ENCODE assay signal across 16 cellular contexts in the genomic region with DNA sequence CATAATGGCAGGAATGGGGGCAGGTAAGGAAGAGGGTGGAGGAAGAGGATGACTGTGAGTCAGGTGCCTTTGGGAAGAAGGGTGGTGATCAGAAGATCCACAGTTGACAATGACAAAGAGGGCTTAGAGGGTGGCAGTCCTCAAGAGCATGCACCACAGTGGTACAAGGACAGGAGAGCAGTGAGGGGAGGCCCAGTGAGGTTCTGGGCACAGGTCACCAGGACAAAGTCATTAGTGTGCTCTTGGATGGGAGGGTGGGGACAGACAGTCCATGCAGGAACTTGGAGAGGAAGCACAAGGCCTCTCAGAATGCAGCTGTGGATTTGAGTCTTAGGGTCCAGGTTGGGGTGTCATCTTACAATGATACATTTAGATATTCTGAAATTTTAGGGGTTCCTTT.
A peak's percentile ranks its signal among the peaks of the same experiment; 100 is the strongest.
DNase-seq lines count a peak whose midpoint lies in the region; ATAC-seq and TF ChIP-seq lines count a peak whose summit lies in the region.
"Had no signal": no experiment of that assay in that cellular context is flagged by ENCODE, and none has a peak within 500 bp of the region (broad histone marks: within the 10 kb centered on the region; RNA-seq: fewer than 3 reads in every experiment).

No MANE protein-coding gene starts in this region.

- H3K27ac ChIP-seq in breast epithelium, result no peak overlapping the region
- no peak overlapping the region for H3K27ac ChIP-seq in aorta (ENCODE audit: low read depth in 1 of 2, low read length in 2 of 2)
- H3K27ac ChIP-seq in spleen, result no peak overlapping the region
- H3K27ac ChIP-seq: GM23248 had no signal

- no peaks in the 10 kb centered on the region for H3K27me3 ChIP-seq in breast epithelium
- no peaks in the 10 kb centered on the region for H3K27me3 ChIP-seq in aorta (ENCODE audit: control insufficient read depth in 1 of 2, insufficient read depth in 2 of 2, low read length in 1 of 2)
- no peaks in the 10 kb centered on the region for H3K27me3 ChIP-seq in spleen (replicated peaks in 1 of 7)

- no peak for TF ChIP-seq CTCF in MCF 10A (IDR thresholded peaks at IDR 0.05; ENCODE audit: unreplicated experiment)
- no peak for TF ChIP-seq CTCF in breast epithelium (IDR thresholded peaks at IDR 0.05)
- TF ChIP-seq CTCF in nephron (IDR thresholded peaks at IDR 0.05; ENCODE audit: unreplicated experiment in 3 of 3), result no peak
- no peak for TF ChIP-seq CTCF in spleen (IDR thresholded peaks at IDR 0.05 in 8 of 11, conservative IDR thresholded peaks at IDR 0.05 in 3 of 11)

- no peak for DNase-seq in MCF 10A (ENCODE audit: unreplicated experiment)
- DNase-seq in breast epithelium (ENCODE audit: low spot score in 2 of 2), result no peak
- no peak for DNase-seq in aorta
- DNase-seq in spleen, result no peak
- DNase-seq in EL, result no peak
- DNase-seq: activated B cell treated with CpG ODN at 0.5 μM for 24 hours; activated naive CD4-positive, alpha-beta T cell treated with anti-CD3 and anti-CD28 coated beads, Interleukin-2, amount 50 U/mL, for 16 hours; effector CD4-positive, alpha-beta T cell; GM23248; NCI-H187 treated with DMSO at 0.1 percent for 48 hours; NCI-H446 treated with DMSO at 0.1 percent for 48 hours; right cardiac atrium had no signal

- peaks cover 21% of the 10 kb centered on the region for H3K27me3 Mint-ChIP-seq in MCF 10A (ENCODE audit: insufficient read depth, unreplicated experiment)
- peaks cover 2% of the 10 kb centered on the region for H3K27me3 Mint-ChIP-seq in dendritic cell treated with granulocyte-macrophage colony-stimulating factor and Interleukin-4, amounts not matched to agents 40 ng/mL and 50 ng/mL, for 4 days
- peaks cover 3% of the 10 kb centered on the region for H3K27me3 Mint-ChIP-seq in nephron (ENCODE audit: low read depth)

- H3K9me3 Mint-ChIP-seq in MCF 10A (ENCODE audit: unreplicated experiment), result no peaks in the 10 kb centered on the region
- no peaks in the 10 kb centered on the region for H3K9me3 Mint-ChIP-seq in dendritic cell treated with granulocyte-macrophage colony-stimulating factor and Interleukin-4, amounts not matched to agents 40 ng/mL and 50 ng/mL, for 4 days
- H3K9me3 Mint-ChIP-seq in nephron, result no peaks in the 10 kb centered on the region
- H3K9me3 Mint-ChIP-seq: activated B cell treated with CpG ODN at 0.5 μM for 24 hours had no signal

- H3K4me3 Mint-ChIP-seq in MCF 10A (ENCODE audit: unreplicated experiment) (no peak overlapping the region), nephron (no peak overlapping the region)
- no peak overlapping the region for H3K4me3 Mint-ChIP-seq in dendritic cell treated with granulocyte-macrophage colony-stimulating factor and Interleukin-4, amounts not matched to agents 40 ng/mL and 50 ng/mL, for 4 days
- H3K4me3 Mint-ChIP-seq: activated B cell treated with CpG ODN at 0.5 μM for 24 hours had no signal

- H3K4me1 Mint-ChIP-seq in MCF 10A (ENCODE audit: insufficient read depth, unreplicated experiment) (peaks cover 14% of the 10 kb centered on the region), nephron (peaks cover 51% of the 10 kb centered on the region)
- H3K4me1 Mint-ChIP-seq in dendritic cell treated with granulocyte-macrophage colony-stimulating factor and Interleukin-4, amounts not matched to agents 40 ng/mL and 50 ng/mL, for 4 days (ENCODE audit: low read depth), result peaks cover 43% of the 10 kb centered on the region

- H3K36me3 ChIP-seq in breast epithelium (no peaks in the 10 kb centered on the region), aorta (ENCODE audit: control insufficient read depth in 1 of 2, insufficient read depth in 2 of 2, low read length in 1 of 2) (no peaks in the 10 kb centered on the region), spleen (no peaks in the 10 kb centered on the region)

- TF ChIP-seq POLR2A in breast epithelium (IDR thresholded peaks at IDR 0.05), result no peak
- TF ChIP-seq POLR2A in spleen (IDR thresholded peaks at IDR 0.05), result no peak

- H3K9me3 ChIP-seq in breast epithelium (no peaks in the 10 kb centered on the region), aorta (ENCODE audit: control insufficient read depth, low read length) (no peaks in the 10 kb centered on the region), spleen (no peaks in the 10 kb centered on the region)

- BruUV-seq in MCF 10A (replicated peaks; lab: Mats Ljungman, UMichigan), result no TSS peak

- POLR2A ChIA-PET in MCF 10A (lab: Yijun Ruan, JAX), result interaction anchor here (0.6 to 1.8 kb wide), 9 partner anchors 8 to 176 kb away, joined by 3 to 7 read pairs (median 3); no protein-coding TSS in a partner anchor

- no peak overlapping the region for H3K4me3 ChIP-seq in breast epithelium
- H3K4me3 ChIP-seq in aorta (ENCODE audit: low read length in 2 of 2), result no peak overlapping the region
- no peak overlapping the region for H3K4me3 ChIP-seq in spleen
- H3K4me3 ChIP-seq: GM23248 had no signal

- H3K27ac Mint-ChIP-seq in MCF 10A (ENCODE audit: low read depth, unreplicated experiment) (peak overlapping the region; percentile 83), nephron (peak overlapping the region; percentile 60 to 88 (median 78))
- H3K27ac Mint-ChIP-seq in dendritic cell treated with granulocyte-macrophage colony-stimulating factor and Interleukin-4, amounts not matched to agents 40 ng/mL and 50 ng/mL, for 4 days, result peak overlapping the region; percentile 77

- ATAC-seq in aorta (ENCODE audit: low FRiP score) (peak; percentile 33), GM21381 (IDR thresholded peaks at IDR 0.05; ENCODE audit: unreplicated experiment) (no peak)

- intact Hi-C loops in MCF 10A (cut with micrococcal nuclease) (no loop called here), breast epithelium (cut with DNase I; ENCODE audit: low total_unique reads) (no loop called here), aorta (cut with DNase I) (no loop called here), spleen (cut with DNase I; ENCODE audit: low total_unique reads) (no loop called here)
- intact Hi-C loops in dendritic cell treated with granulocyte-macrophage colony-stimulating factor and Interleukin-4, amounts not matched to agents 40 ng/mL and 50 ng/mL, for 4 days (cut with micrococcal nuclease), result no loop called here

- no peaks in the 10 kb centered on the region for H3K36me3 Mint-ChIP-seq in MCF 10A (ENCODE audit: insufficient read depth, unreplicated experiment)
- no peaks in the 10 kb centered on the region for H3K36me3 Mint-ChIP-seq in dendritic cell treated with granulocyte-macrophage colony-stimulating factor and Interleukin-4, amounts not matched to agents 40 ng/mL and 50 ng/mL, for 4 days (ENCODE audit: low read depth)
- no peaks in the 10 kb centered on the region for H3K36me3 Mint-ChIP-seq in nephron (ENCODE audit: low read depth)
- H3K36me3 Mint-ChIP-seq: IgD-negative memory B cell had no signal

- H3K4me1 ChIP-seq in breast epithelium, result no peaks in the 10 kb centered on the region
- H3K4me1 ChIP-seq in aorta (ENCODE audit: control insufficient read depth in 1 of 2, insufficient read depth in 2 of 2, low read length in 2 of 2), result no peaks in the 10 kb centered on the region
- H3K4me1 ChIP-seq in spleen, result peaks cover 0 to 22% (median 17%) of the 10 kb centered on the region in 6 donors

- CTCF ChIA-PET in MCF 10A (lab: Yijun Ruan, JAX), result interaction anchor here (1.1 to 1.3 kb wide), 2 partner anchors 51 to 157 kb away, joined by 3 to 4 read pairs; no protein-coding TSS in a partner anchor
